ENCODE assay signal across 20 cellular contexts in genomic region chr1:60745444-60745843, GRCh38.
"Had no signal": no experiment of that assay in that cellular context is flagged by ENCODE, and none has a peak within 500 bp of the region (broad histone marks: within the 10 kb centered on the region; RNA-seq: fewer than 3 reads in every experiment).

No MANE protein-coding gene starts in this region.

- H3K4me3 Mint-ChIP-seq: activated CD4-positive, alpha-beta memory T cell treated with anti-CD3 and anti-CD28 coated beads for 36 hours; activated naive CD4-positive, alpha-beta T cell treated with anti-CD3 and anti-CD28 coated beads for 36 hours; activated naive CD8-positive, alpha-beta T cell treated with anti-CD3 and anti-CD28 coated beads, Interleukin-2, amount 10 ng/mL, durations not matched to agents 7 days and 5 days; activated T-cell treated with anti-CD3 and anti-CD28 coated beads, Interleukin-2, amount 50 U/mL, for 72 hours; endodermal cell; natural killer cell treated with Interleukin-12 subunit alpha and Interleukin-12 subunit beta and Interleukin-15 and Interleukin-18, amount 100 ng/mL, for 72 hours had no signal

- H3K27me3 Mint-ChIP-seq: activated CD4-positive, alpha-beta memory T cell treated with anti-CD3 and anti-CD28 coated beads for 36 hours; activated naive CD8-positive, alpha-beta T cell treated with anti-CD3 and anti-CD28 coated beads, Interleukin-2, amount 10 ng/mL, durations not matched to agents 7 days and 5 days had no signal

- ATAC-seq: activated T-cell treated with anti-CD3 and anti-CD28 coated beads, Interleukin-2, amount 50 U/mL, for 72 hours; gastrocnemius medialis; natural killer cell treated with Interleukin-12 subunit alpha and Interleukin-12 subunit beta and Interleukin-15 and Interleukin-18, amount 100 ng/mL, for 72 hours had no signal

- H3K27ac Mint-ChIP-seq: activated CD4-positive, alpha-beta memory T cell treated with anti-CD3 and anti-CD28 coated beads for 36 hours; activated naive CD4-positive, alpha-beta T cell treated with anti-CD3 and anti-CD28 coated beads for 36 hours; activated naive CD8-positive, alpha-beta T cell treated with anti-CD3 and anti-CD28 coated beads, Interleukin-2, amount 10 ng/mL, durations not matched to agents 7 days and 5 days; activated T-cell treated with anti-CD3 and anti-CD28 coated beads, Interleukin-2, amount 50 U/mL, for 72 hours; endodermal cell; natural killer cell treated with Interleukin-12 subunit alpha and Interleukin-12 subunit beta and Interleukin-15 and Interleukin-18, amount 100 ng/mL, for 72 hours had no signal

- DNase-seq: activated CD4-positive, alpha-beta memory T cell treated with anti-CD3 and anti-CD28 coated beads for 36 hours; activated CD4-positive, alpha-beta T cell treated with anti-CD3 and anti-CD28 coated beads for 4 hours; activated CD4-positive, CD25-positive, alpha-beta regulatory T cell; activated effector memory CD4-positive, alpha-beta T cell treated with Interleukin-2 at 50 U/mL for 16 hours; activated naive CD4-positive, alpha-beta T cell treated with anti-CD3 and anti-CD28 coated beads for 36 hours; activated naive CD8-positive, alpha-beta T cell treated with anti-CD3 and anti-CD28 coated beads, Interleukin-2, amount 10 ng/mL, durations not matched to agents 7 days and 5 days; activated T-cell treated with anti-CD3 and anti-CD28 coated beads, Interleukin-2, amount 50 U/mL, for 72 hours; amniotic stem cell; endodermal cell; esophagus squamous epithelium; gastrocnemius medialis; left ventricle myocardium superior; mammary epithelial cell; occipital lobe; spleen; stimulated activated CD4-positive, alpha-beta T cell treated with anti-CD3 and anti-CD28 coated beads, Interleukin-4, amount 100 ng/mL, for 1 hour; stimulated activated naive CD4-positive, alpha-beta T cell; testis; trophoblast cell had no signal

- H3K36me3 Mint-ChIP-seq: activated CD4-positive, alpha-beta memory T cell treated with anti-CD3 and anti-CD28 coated beads for 36 hours; activated naive CD8-positive, alpha-beta T cell treated with anti-CD3 and anti-CD28 coated beads, Interleukin-2, amount 10 ng/mL, durations not matched to agents 7 days and 5 days; natural killer cell treated with Interleukin-12 subunit alpha and Interleukin-12 subunit beta and Interleukin-15 and Interleukin-18, amount 100 ng/mL, for 72 hours had no signal

- H3K4me1 Mint-ChIP-seq: activated naive CD8-positive, alpha-beta T cell treated with anti-CD3 and anti-CD28 coated beads, Interleukin-2, amount 10 ng/mL, durations not matched to agents 7 days and 5 days; endodermal cell had no signal

- H3K9me3 Mint-ChIP-seq: activated CD4-positive, alpha-beta memory T cell treated with anti-CD3 and anti-CD28 coated beads for 36 hours; activated naive CD4-positive, alpha-beta T cell treated with anti-CD3 and anti-CD28 coated beads for 36 hours; activated naive CD8-positive, alpha-beta T cell treated with anti-CD3 and anti-CD28 coated beads, Interleukin-2, amount 10 ng/mL, durations not matched to agents 7 days and 5 days; activated T-cell treated with anti-CD3 and anti-CD28 coated beads, Interleukin-2, amount 50 U/mL, for 72 hours; endodermal cell had no signal
